12 cellular contexts compared by ENCODE assay signal in the genomic region with DNA sequence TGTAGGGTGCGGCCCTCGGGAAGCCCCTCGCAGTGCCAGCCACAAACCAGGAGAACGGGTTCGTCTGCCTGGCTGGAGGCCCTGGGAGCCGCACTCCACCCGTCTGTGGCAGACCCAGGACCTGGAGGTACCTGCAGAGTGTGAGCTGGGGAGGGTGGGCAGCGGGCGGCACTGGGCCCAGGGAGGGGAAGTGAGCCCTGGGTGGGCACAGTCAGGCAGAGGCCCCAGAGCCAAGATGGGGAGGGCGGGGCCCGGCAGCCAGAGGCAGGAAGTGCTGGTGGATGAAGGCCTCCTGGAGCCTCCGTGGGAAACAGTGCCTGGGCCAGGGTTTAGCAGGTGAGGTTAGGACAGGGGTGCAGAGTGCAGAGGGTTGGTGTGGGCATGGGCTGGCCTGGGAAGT. TPM values are rescaled to one million over a fixed set of nuclear protein-coding genes. Genes with fewer than 3 reads are reported as not detected.
DNase-seq lines count a peak whose midpoint lies in the region; ATAC-seq and TF ChIP-seq lines count a peak whose summit lies in the region.
"Had no signal": no experiment of that assay in that cellular context is flagged by ENCODE, and none has a peak within 500 bp of the region (broad histone marks: within the 10 kb centered on the region; RNA-seq: fewer than 3 reads in every experiment).

No MANE protein-coding gene starts in this region.

- H3K27ac ChIP-seq in vagina (peak overlapping the region; percentile 43), sigmoid colon (no peak overlapping the region)

- H3K27ac Mint-ChIP-seq in activated CD8-positive, alpha-beta T cell treated with anti-CD3 and anti-CD28 coated beads for 36 hours, result peak overlapping the region; percentile 47

- peak overlapping the region; percentile 73 for H3K4me3 Mint-ChIP-seq in activated CD8-positive, alpha-beta T cell treated with anti-CD3 and anti-CD28 coated beads for 36 hours

- TF ChIP-seq CTCF in activated CD8-positive, alpha-beta T cell treated with anti-CD3 and anti-CD28 coated beads for 36 hours (IDR thresholded peaks at IDR 0.05), result no peak
- TF ChIP-seq CTCF in vagina (IDR thresholded peaks at IDR 0.05) (no peak), sigmoid colon (IDR thresholded peaks at IDR 0.05) (no peak)

- H3K9me3 Mint-ChIP-seq in activated CD8-positive, alpha-beta T cell treated with anti-CD3 and anti-CD28 coated beads for 36 hours, result no peaks in the 10 kb centered on the region

- DNase-seq in stimulated activated CD4-positive, alpha-beta T cell treated with anti-CD3 and anti-CD28 coated beads, Interleukin-4, amount 100 ng/mL, for 1 hour, result peak; percentile 30
- no peak for DNase-seq in stimulated activated CD4-positive, alpha-beta T cell treated with anti-CD3 and anti-CD28 coated beads, Interleukin-12 subunit alpha, Interleukin-12 subunit beta, amount 100 ng/mL, for 4 hours
- DNase-seq in activated CD8-positive, alpha-beta T cell treated with anti-CD3 and anti-CD28 coated beads for 36 hours, result peak; percentile 57
- peak; percentile 62 to 69 for DNase-seq in left colon
- no peak for DNase-seq in vagina (ENCODE audit: extremely low spot score in 2 of 2)
- DNase-seq in sigmoid colon, result no peak
- DNase-seq: Caco-2, KG1, kidney glomerular epithelial cell, substantia nigra had no signal

- TF ChIP-seq POLR2A in vagina (IDR thresholded peaks at IDR 0.05), result no peak
- no peak for TF ChIP-seq POLR2A in sigmoid colon (IDR thresholded peaks at IDR 0.05)

- H3K9me3 ChIP-seq in vagina, result no peaks in the 10 kb centered on the region
- H3K9me3 ChIP-seq in sigmoid colon, result no peaks in the 10 kb centered on the region
- H3K9me3 ChIP-seq: Caco-2 had no signal

- WGBS in sigmoid colon, 2 donors, result 5 to 21% methylated on average over 12 of the region's 12 CpGs

- TF ChIP-seq EP300 in sigmoid colon (IDR thresholded peaks at IDR 0.05), result no peak

- H3K36me3 ChIP-seq in vagina (no peaks in the 10 kb centered on the region), sigmoid colon (no peaks in the 10 kb centered on the region)

- no peaks in the 10 kb centered on the region for H3K27me3 Mint-ChIP-seq in activated CD8-positive, alpha-beta T cell treated with anti-CD3 and anti-CD28 coated beads for 36 hours

- CTCF ChIA-PET in activated CD8-positive, alpha-beta T cell treated with anti-CD3 and anti-CD28 coated beads for 36 hours (lab: Charles Lee), result interaction anchor here (0.9 to 3.0 kb wide), 8 partner anchors 8 to 222 kb away, joined by 3 to 25 read pairs (median 8); a partner anchor contains a TSS

- peaks cover 25% of the 10 kb centered on the region for H3K4me1 ChIP-seq in vagina
- H3K4me1 ChIP-seq in sigmoid colon, result peaks cover 0 to 30% (median 24%) of the 10 kb centered on the region in 4 donors
- H3K4me1 ChIP-seq: Caco-2 had no signal

- H3K4me1 Mint-ChIP-seq in activated CD8-positive, alpha-beta T cell treated with anti-CD3 and anti-CD28 coated beads for 36 hours (ENCODE audit: low read depth), result peaks cover 29% of the 10 kb centered on the region

- intact Hi-C loops in activated CD8-positive, alpha-beta T cell treated with anti-CD3 and anti-CD28 coated beads for 36 hours (cut with micrococcal nuclease), result no loop called here
- intact Hi-C loops in left colon (cut with DNase I, micrococcal nuclease) (loop anchor here (5.0 to 10.0 kb wide), 2 partner anchors 228 to 366 kb away; no protein-coding TSS in a partner anchor), vagina (cut with DNase I) (loop anchor here (5.0 to 10.0 kb wide), 4 partner anchors 228 to 1001 kb away; a partner anchor contains a TSS), sigmoid colon (cut with DNase I) (loop anchor here (10.0 kb wide), 2 partner anchors 228 to 502 kb away; a partner anchor contains a TSS)

- H3K36me3 Mint-ChIP-seq in activated CD8-positive, alpha-beta T cell treated with anti-CD3 and anti-CD28 coated beads for 36 hours (ENCODE audit: low read depth), result peaks cover 2% of the 10 kb centered on the region

- peak overlapping the region in 1 of 2 donors; percentile 14 for H3K4me3 ChIP-seq in vagina
- H3K4me3 ChIP-seq in sigmoid colon, result no peak overlapping the region

- ATAC-seq in activated CD8-positive, alpha-beta T cell treated with anti-CD3 and anti-CD28 coated beads for 36 hours, result no peak
- ATAC-seq in left colon, result peak; percentile 34
- ATAC-seq in HG03045 (IDR thresholded peaks at IDR 0.05; ENCODE audit: unreplicated experiment), result no peak
- no peak for ATAC-seq in GM19455 (IDR thresholded peaks at IDR 0.05; ENCODE audit: unreplicated experiment)

- POLR2A ChIA-PET in activated CD8-positive, alpha-beta T cell treated with anti-CD3 and anti-CD28 coated beads for 36 hours (lab: Charles Lee), result interaction anchor here (0.9 to 1.7 kb wide), 7 partner anchors 10 to 169 kb away, joined by 3 to 6 read pairs (median 3); a partner anchor contains a TSS

- H3K27me3 ChIP-seq in vagina, result no peaks in the 10 kb centered on the region
- peaks cover 6 to 60% (median 43%) of the 10 kb centered on the region in 3 donors for H3K27me3 ChIP-seq in sigmoid colon

RNA-seq across cellular contexts. Expression of a gene that starts 4.0 kb away (rescaled TPM):
- total RNA-seq in activated CD8-positive, alpha-beta T cell treated with anti-CD3 and anti-CD28 coated beads for 36 hours, result 10 to 100 TPM; 17.1 to 19.0 TPM
- total RNA-seq in left colon (10 to 100 TPM; 17.8 to 19.9 TPM), vagina (15.2 TPM), sigmoid colon (10 to 100 TPM; 12.8 to 17.0 (median 15.0) TPM)
- 10 to 100 TPM in 2 of 3 donors, 1 to 10 TPM in 1; 9.9 to 21.9 (median 12.6) TPM for polyA plus RNA-seq in sigmoid colon

RNA-seq across cellular contexts. Expression of a gene that starts 24.8 kb away (rescaled TPM):
- 100 to 1,000 TPM; 120 to 131 TPM for total RNA-seq in activated CD8-positive, alpha-beta T cell treated with anti-CD3 and anti-CD28 coated beads for 36 hours
- total RNA-seq in left colon (100 to 1,000 TPM; 191 to 221 TPM), vagina (49.6 TPM), sigmoid colon (10 to 100 TPM; 49.0 to 56.2 (median 50.7) TPM)
- polyA plus RNA-seq in sigmoid colon, result 100 to 1,000 TPM in 1 of 3 donors, 10 to 100 TPM in 2; 40.8 to 113 (median 52.2) TPM

RNA-seq across cellular contexts. Expression of a gene that starts 25.0 kb away (rescaled TPM):
- 1 to 10 TPM; 5.9 to 6.6 TPM for total RNA-seq in activated CD8-positive, alpha-beta T cell treated with anti-CD3 and anti-CD28 coated beads for 36 hours
- total RNA-seq in left colon (10 to 100 TPM; 11.0 to 15.2 TPM), vagina (11.8 TPM), sigmoid colon (1 to 10 TPM; 6.2 to 9.1 (median 6.7) TPM)
- 1 to 10 TPM; 2.4 to 9.1 (median 2.5) TPM for polyA plus RNA-seq in sigmoid colon

RNA-seq across cellular contexts. Expression of a gene that starts 59.7 kb away (rescaled TPM):
- total RNA-seq in activated CD8-positive, alpha-beta T cell treated with anti-CD3 and anti-CD28 coated beads for 36 hours, result 1 to 10 TPM; 2.9 to 6.0 TPM
- total RNA-seq in left colon (1 to 10 TPM; 3.6 to 4.6 TPM), vagina (30.7 TPM), sigmoid colon (1 to 10 TPM in 2 of 4 donors, under 1 TPM in 1, not detected in 1; 0.54 to 1.7 (median 1.1) TPM)
- polyA plus RNA-seq in sigmoid colon, result 1 to 10 TPM in 1 of 3 donors, under 1 TPM in 1, not detected in 1; 0.60 to 3.8 TPM

Comparison
In these comparisons a context has a peak if more than half of its experiments do, and no peak if none do; other contexts are left out.
1. DNase-seq: peak in stimulated activated CD4-positive, alpha-beta T cell treated with anti-CD3 and anti-CD28 coated beads, Interleukin-4, amount 100 ng/mL, for 1 hour (single experiment), activated CD8-positive, alpha-beta T cell treated with anti-CD3 and anti-CD28 coated beads for 36 hours (single experiment) and left colon (2 of 2); none in stimulated activated CD4-positive, alpha-beta T cell treated with anti-CD3 and anti-CD28 coated beads, Interleukin-12 subunit alpha, Interleukin-12 subunit beta, amount 100 ng/mL, for 4 hours (single experiment), vagina (0 of 2) and sigmoid colon (single experiment).